Comparison of ENCODE assay signal across 8 cellular contexts in genomic region chr1:221263831-221264767, GRCh38.
DNase-seq lines count a peak whose midpoint lies in the region; ATAC-seq and TF ChIP-seq lines count a peak whose summit lies in the region.

No MANE protein-coding gene starts in this region.

- H3K4me1 Mint-ChIP-seq in T-helper 2 cell treated with Interferon-gamma antibody and Interleukin-4, amounts not matched to agents 5 μg/mL and 100 μg/mL, for 36 hours (ENCODE audit: low read depth) = no peaks in the 10 kb centered on the region
- peaks cover 2% of the 10 kb centered on the region for H3K4me1 Mint-ChIP-seq in memory B cell
- no peaks in the 10 kb centered on the region for H3K4me1 Mint-ChIP-seq in stimulated activated naive CD8-positive, alpha-beta T cell treated with anti-CD3 and anti-CD28 coated beads, Interleukin-15, amount 100 ng/mL, for 72 hours

- CTCF ChIA-PET in AG04450 (lab: Charles Lee) = interaction anchor here (0.6 to 3.9 kb wide), 50 partner anchors 9 to 1192 kb away, joined by 3 to 168 read pairs (median 4); no protein-coding TSS in a partner anchor

- H3K27ac Mint-ChIP-seq in T-helper 2 cell treated with Interferon-gamma antibody and Interleukin-4, amounts not matched to agents 5 μg/mL and 100 μg/mL, for 36 hours = no peak overlapping the region
- no peak overlapping the region for H3K27ac Mint-ChIP-seq in memory B cell
- H3K27ac Mint-ChIP-seq in stimulated activated naive CD8-positive, alpha-beta T cell treated with anti-CD3 and anti-CD28 coated beads, Interleukin-15, amount 100 ng/mL, for 72 hours = no peak overlapping the region

- H3K4me3 ChIP-seq in AG04450 (ENCODE audit: low read depth, low read length) (no peak overlapping the region), GM12875 (ENCODE audit: low read depth, low read length) (no peak overlapping the region)

- TF ChIP-seq CTCF in AG04450 (IDR thresholded peaks at IDR 0.05; ENCODE audit: low read depth, low read length) = peak; percentile 64
- TF ChIP-seq CTCF in GM12875 (IDR thresholded peaks at IDR 0.05; ENCODE audit: borderline replicate concordance, insufficient read depth, low read depth, low read length) = peak; percentile 55

- peak; percentile 56 for DNase-seq in AG04450 (ENCODE audit: low read depth, low spot score)
- DNase-seq in NCI-H1092 (lab: John Stamatoyannopoulos, UW) = peak; percentile 84
- peak; percentile 27 for DNase-seq in T-helper 2 cell treated with Interferon-gamma antibody and Interleukin-4, amounts not matched to agents 5 μg/mL and 100 μg/mL, for 36 hours (ENCODE audit: low spot score)
- peak; percentile 54 for DNase-seq in ecto neural progenitor cell (ENCODE audit: low spot score)
- DNase-seq in memory B cell (ENCODE audit: low spot score in 2 of 2) = peak; percentile 54 to 57
- DNase-seq in stimulated activated naive CD8-positive, alpha-beta T cell treated with anti-CD3 and anti-CD28 coated beads, Interleukin-15, amount 100 ng/mL, for 72 hours = peak; percentile 33 to 43

- H3K9me3 ChIP-seq in AG04450 (ENCODE audit: control insufficient read depth, insufficient read depth, low read length) = peaks cover 3% of the 10 kb centered on the region; the same call in 1 of the 2 replicates

- POLR2A ChIA-PET in AG04450 (lab: Yijun Ruan, JAX) = interaction anchor here (0.6 to 0.8 kb wide), 2 partner anchors 446 to 1344 kb away, joined by 3 to 6 read pairs; no protein-coding TSS in a partner anchor

- no peaks in the 10 kb centered on the region for H3K9me3 Mint-ChIP-seq in T-helper 2 cell treated with Interferon-gamma antibody and Interleukin-4, amounts not matched to agents 5 μg/mL and 100 μg/mL, for 36 hours
- no peaks in the 10 kb centered on the region for H3K9me3 Mint-ChIP-seq in memory B cell
- H3K9me3 Mint-ChIP-seq in stimulated activated naive CD8-positive, alpha-beta T cell treated with anti-CD3 and anti-CD28 coated beads, Interleukin-15, amount 100 ng/mL, for 72 hours = peaks cover 0 to 21% of the 10 kb centered on the region in 2 donors

- no peaks in the 10 kb centered on the region for H3K27me3 Mint-ChIP-seq in T-helper 2 cell treated with Interferon-gamma antibody and Interleukin-4, amounts not matched to agents 5 μg/mL and 100 μg/mL, for 36 hours (ENCODE audit: low read depth)
- H3K27me3 Mint-ChIP-seq in memory B cell = peaks cover 11% of the 10 kb centered on the region
- peaks cover 9% of the 10 kb centered on the region for H3K27me3 Mint-ChIP-seq in stimulated activated naive CD8-positive, alpha-beta T cell treated with anti-CD3 and anti-CD28 coated beads, Interleukin-15, amount 100 ng/mL, for 72 hours

- H3K27me3 ChIP-seq in AG04450 (ENCODE audit: control insufficient read depth, insufficient read depth, low read length) = peaks cover 2% of the 10 kb centered on the region

- ATAC-seq in HG02642 (IDR thresholded peaks at IDR 0.05; ENCODE audit: poor library complexity, unreplicated experiment) = peak; percentile 94
- ATAC-seq in memory B cell (ENCODE audit: low read depth) = peak; percentile 98
- peak; percentile 79 for ATAC-seq in stimulated activated naive CD8-positive, alpha-beta T cell treated with anti-CD3 and anti-CD28 coated beads, Interleukin-15, amount 100 ng/mL, for 72 hours

- no peaks in the 10 kb centered on the region for H3K36me3 Mint-ChIP-seq in T-helper 2 cell treated with Interferon-gamma antibody and Interleukin-4, amounts not matched to agents 5 μg/mL and 100 μg/mL, for 36 hours (ENCODE audit: low read depth)
- H3K36me3 Mint-ChIP-seq in memory B cell = no peaks in the 10 kb centered on the region

- no peak overlapping the region for H3K27ac ChIP-seq in AG04450 (ENCODE audit: low read depth, low read length)

- no peak overlapping the region for H3K4me3 Mint-ChIP-seq in T-helper 2 cell treated with Interferon-gamma antibody and Interleukin-4, amounts not matched to agents 5 μg/mL and 100 μg/mL, for 36 hours
- H3K4me3 Mint-ChIP-seq in memory B cell = no peak overlapping the region
- H3K4me3 Mint-ChIP-seq in stimulated activated naive CD8-positive, alpha-beta T cell treated with anti-CD3 and anti-CD28 coated beads, Interleukin-15, amount 100 ng/mL, for 72 hours = no peak overlapping the region

Comparison
In these comparisons a context has a peak if more than half of its experiments do, and no peak if none do; other contexts are left out.
1. DNase-seq: peak in every context shown above with its lines; median percentile 84 in NCI-H1092; 56 in AG04450; 56 in memory B cell; 54 in ecto neural progenitor cell; 38 in stimulated activated naive CD8-positive, alpha-beta T cell treated with anti-CD3 and anti-CD28 coated beads, Interleukin-15, amount 100 ng/mL, for 72 hours; 27 in T-helper 2 cell treated with Interferon-gamma antibody and Interleukin-4, amounts not matched to agents 5 μg/mL and 100 μg/mL, for 36 hours.